14 cellular contexts compared by ENCODE assay signal in the genomic region with DNA sequence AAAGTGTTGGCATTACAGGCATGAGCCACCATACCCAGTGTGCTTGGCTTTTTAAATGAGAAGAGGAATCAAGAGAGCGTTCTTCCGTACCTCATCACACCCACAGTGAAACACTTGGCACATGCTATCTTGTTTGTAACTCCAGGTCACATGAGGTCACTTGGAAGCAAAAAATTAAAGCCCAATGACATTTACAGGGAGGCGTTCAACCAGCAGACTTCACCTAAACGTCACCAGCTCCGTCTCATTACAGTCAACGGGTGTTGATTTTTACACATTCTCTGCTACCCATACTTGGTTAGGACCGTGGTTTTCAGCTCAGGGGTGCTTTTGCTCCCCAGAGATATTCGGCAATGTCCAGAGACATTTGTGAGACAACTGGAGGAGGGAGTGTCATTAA.
DNase-seq lines count a peak whose midpoint lies in the region; ATAC-seq and TF ChIP-seq lines count a peak whose summit lies in the region.
"Had no signal": no experiment of that assay in that cellular context is flagged by ENCODE, and none has a peak within 500 bp of the region (broad histone marks: within the 10 kb centered on the region; RNA-seq: fewer than 3 reads in every experiment).

No MANE protein-coding gene starts in this region.

- no peak for ATAC-seq in CD4-positive, alpha-beta T cell (ENCODE audit: poor library complexity)
- ATAC-seq in activated naive CD8-positive, alpha-beta T cell treated with anti-CD3 and anti-CD28 coated beads, Interleukin-2, amount 50 U/mL, for 24 hours: no peak
- peak; percentile 56 for ATAC-seq in naive thymus-derived CD4-positive, alpha-beta T cell
- ATAC-seq in GM21381 (IDR thresholded peaks at IDR 0.05; ENCODE audit: unreplicated experiment): no peak
- no peak for ATAC-seq in HG03469 (IDR thresholded peaks at IDR 0.05; ENCODE audit: unreplicated experiment)
- no peak for ATAC-seq in omental fat pad (ENCODE audit: low FRiP score)

- no peaks in the 10 kb centered on the region for H3K36me3 ChIP-seq in MM.1S (replicated peaks; ENCODE audit: insufficient read depth, low read length)
- H3K36me3 ChIP-seq in naive thymus-derived CD4-positive, alpha-beta T cell (ENCODE audit: control insufficient read depth in 2 of 3, insufficient read depth in 3 of 3, low read length in 3 of 3): no peaks in the 10 kb centered on the region
- H3K36me3 ChIP-seq: heart left ventricle had no signal

- 0 out of 2 replicates have a peak overlapping the region, but pooled peaks have one; percentile 34 for H3K9ac ChIP-seq in MM.1S (ENCODE audit: low read length)

- peaks cover 88% of the 10 kb centered on the region for H3K4me1 Mint-ChIP-seq in CD4-positive, alpha-beta T cell (ENCODE audit: low read depth)
- H3K4me1 Mint-ChIP-seq in activated naive CD8-positive, alpha-beta T cell treated with anti-CD3 and anti-CD28 coated beads, Interleukin-2, amount 50 U/mL, for 24 hours: peaks cover 80% of the 10 kb centered on the region
- H3K4me1 Mint-ChIP-seq in naive thymus-derived CD4-positive, alpha-beta T cell: peaks cover 61 to 96% (median 84%) of the 10 kb centered on the region in 7 donors

- POLR2A ChIA-PET in CD4-positive, alpha-beta T cell (lab: Charles Lee): interaction anchor here (1.1 to 3.3 kb wide), 3 partner anchors 20 to 26 kb away, joined by 4 to 21 read pairs (median 6); no protein-coding TSS in a partner anchor
- POLR2A ChIA-PET in naive thymus-derived CD4-positive, alpha-beta T cell (lab: Charles Lee): interaction anchor here (0.6 to 2.3 kb wide), 5 partner anchors 22 to 120 kb away, joined by 3 to 22 read pairs (median 3); no protein-coding TSS in a partner anchor

- CTCF ChIA-PET in CD4-positive, alpha-beta T cell (lab: Charles Lee): no interaction called here
- CTCF ChIA-PET in naive thymus-derived CD4-positive, alpha-beta T cell (lab: Charles Lee): interaction anchor here (0.6 to 1.9 kb wide), 3 partner anchors 16 to 111 kb away, joined by 3 to 9 read pairs (median 5); no protein-coding TSS in a partner anchor

- H3K9me3 Mint-ChIP-seq in CD4-positive, alpha-beta T cell: no peaks in the 10 kb centered on the region
- no peaks in the 10 kb centered on the region for H3K9me3 Mint-ChIP-seq in activated naive CD8-positive, alpha-beta T cell treated with anti-CD3 and anti-CD28 coated beads, Interleukin-2, amount 50 U/mL, for 24 hours
- peaks cover 0 to 1% (median 0%) of the 10 kb centered on the region in 11 donors for H3K9me3 Mint-ChIP-seq in naive thymus-derived CD4-positive, alpha-beta T cell

- H3K4me3 Mint-ChIP-seq in CD4-positive, alpha-beta T cell: peak overlapping the region; percentile 31
- peak overlapping the region; percentile 22 for H3K4me3 Mint-ChIP-seq in activated naive CD8-positive, alpha-beta T cell treated with anti-CD3 and anti-CD28 coated beads, Interleukin-2, amount 50 U/mL, for 24 hours
- peak overlapping the region; percentile 20 to 83 (median 72) for H3K4me3 Mint-ChIP-seq in naive thymus-derived CD4-positive, alpha-beta T cell

- no peak for DNase-seq in CD4-positive, alpha-beta T cell
- DNase-seq in MM.1S (no peak), omental fat pad (ENCODE audit: low spot score) (no peak), NCI-H526 (lab: John Stamatoyannopoulos, UW) (no peak)
- DNase-seq in activated naive CD8-positive, alpha-beta T cell treated with anti-CD3 and anti-CD28 coated beads, Interleukin-2, amount 50 U/mL, for 24 hours: no peak
- no peak for DNase-seq in naive thymus-derived CD4-positive, alpha-beta T cell
- DNase-seq: activated CD4-positive, alpha-beta T cell treated with anti-CD3 and anti-CD28 coated beads, Interleukin-2, amount 50 U/mL, for 4 hours; Caco-2; heart left ventricle; NCI-H1436; SW 1271 had no signal

- peaks cover 69% of the 10 kb centered on the region for H3K4me1 ChIP-seq in MM.1S (ENCODE audit: low read length)
- H3K4me1 ChIP-seq in naive thymus-derived CD4-positive, alpha-beta T cell (ENCODE audit: control insufficient read depth in 2 of 2, insufficient read depth in 2 of 2, low read length in 2 of 2): peaks cover 51 to 71% of the 10 kb centered on the region in 2 donors
- H3K4me1 ChIP-seq: Caco-2 had no signal

- no peaks in the 10 kb centered on the region for H3K36me3 Mint-ChIP-seq in CD4-positive, alpha-beta T cell (ENCODE audit: low read depth)
- H3K36me3 Mint-ChIP-seq in activated naive CD8-positive, alpha-beta T cell treated with anti-CD3 and anti-CD28 coated beads, Interleukin-2, amount 50 U/mL, for 24 hours (ENCODE audit: low read depth): peaks cover 3% of the 10 kb centered on the region
- peaks cover 0 to 42% (median 4%) of the 10 kb centered on the region in 5 donors for H3K36me3 Mint-ChIP-seq in naive thymus-derived CD4-positive, alpha-beta T cell

- no peaks in the 10 kb centered on the region for H3K9me3 ChIP-seq in CD4-positive, alpha-beta T cell (ENCODE audit: control insufficient read depth, low read length)
- H3K9me3 ChIP-seq in MM.1S (replicated peaks; ENCODE audit: insufficient read depth, low read length): no peaks in the 10 kb centered on the region
- H3K9me3 ChIP-seq in naive thymus-derived CD4-positive, alpha-beta T cell (ENCODE audit: control insufficient read depth in 2 of 3, low read length in 3 of 3): no peaks in the 10 kb centered on the region
- H3K9me3 ChIP-seq: Caco-2, heart left ventricle had no signal

- H3K27me3 ChIP-seq in CD4-positive, alpha-beta T cell (ENCODE audit: control insufficient read depth, insufficient read depth, low read length): no peaks in the 10 kb centered on the region
- no peaks in the 10 kb centered on the region for H3K27me3 ChIP-seq in MM.1S (replicated peaks; ENCODE audit: insufficient read depth, low read length)
- H3K27me3 ChIP-seq in naive thymus-derived CD4-positive, alpha-beta T cell (ENCODE audit: control insufficient read depth in 2 of 2, insufficient read depth in 2 of 2, low read length in 2 of 2): no peaks in the 10 kb centered on the region
- H3K27me3 ChIP-seq: heart left ventricle had no signal

- H3K4me2 ChIP-seq in MM.1S (ENCODE audit: low read depth, low read length): peak overlapping the region; percentile 22; the same call in 1 of the 2 replicates

- H3K9me2 ChIP-seq in MM.1S (replicated peaks; ENCODE audit: insufficient read depth, low read length): no peaks in the 10 kb centered on the region

- H3K27ac Mint-ChIP-seq in CD4-positive, alpha-beta T cell: peak overlapping the region; percentile 86
- peak overlapping the region; percentile 68 for H3K27ac Mint-ChIP-seq in activated naive CD8-positive, alpha-beta T cell treated with anti-CD3 and anti-CD28 coated beads, Interleukin-2, amount 50 U/mL, for 24 hours
- H3K27ac Mint-ChIP-seq in naive thymus-derived CD4-positive, alpha-beta T cell: peak overlapping the region; percentile 32 to 95 (median 90)

- H3K27ac ChIP-seq in CD4-positive, alpha-beta T cell (ENCODE audit: low read depth, low read length): no peak overlapping the region
- H3K27ac ChIP-seq in MM.1S (ENCODE audit: low read length): peak overlapping the region; percentile 86
- no peak overlapping the region for H3K27ac ChIP-seq in naive thymus-derived CD4-positive, alpha-beta T cell (ENCODE audit: low read depth, low read length)

- no peak overlapping the region for H3K4me3 ChIP-seq in MM.1S (ENCODE audit: low read length)
- H3K4me3 ChIP-seq in naive thymus-derived CD4-positive, alpha-beta T cell (ENCODE audit: low read length): no peak overlapping the region
- H3K4me3 ChIP-seq: heart left ventricle, lung had no signal

- no peak overlapping the region for H2AFZ ChIP-seq in MM.1S (ENCODE audit: low read length)

- H3K27me3 Mint-ChIP-seq in CD4-positive, alpha-beta T cell: no peaks in the 10 kb centered on the region
- no peaks in the 10 kb centered on the region for H3K27me3 Mint-ChIP-seq in activated naive CD8-positive, alpha-beta T cell treated with anti-CD3 and anti-CD28 coated beads, Interleukin-2, amount 50 U/mL, for 24 hours
- no peaks in the 10 kb centered on the region for H3K27me3 Mint-ChIP-seq in naive thymus-derived CD4-positive, alpha-beta T cell

- TF ChIP-seq CTCF in CD4-positive, alpha-beta T cell (IDR thresholded peaks at IDR 0.05): no peak
- TF ChIP-seq CTCF in MM.1S (IDR thresholded peaks at IDR 0.05; ENCODE audit: low read length): no peak
- no peak for TF ChIP-seq CTCF in omental fat pad (IDR thresholded peaks at IDR 0.05)

- intact Hi-C loops in CD4-positive, alpha-beta T cell (cut with DNase I, micrococcal nuclease): loop anchor here (1.0 to 5.0 kb wide), 4 partner anchors 16 to 124 kb away; no protein-coding TSS in a partner anchor
- intact Hi-C loops in naive thymus-derived CD4-positive, alpha-beta T cell (cut with micrococcal nuclease): loop anchor here (1.0 to 10.0 kb wide), 6 partner anchors 21 to 125 kb away; no protein-coding TSS in a partner anchor

- H4K20me1 ChIP-seq in MM.1S (ENCODE audit: insufficient read depth, low read length): no peaks in the 10 kb centered on the region

- peaks cover 48% of the 10 kb centered on the region for H3K79me2 ChIP-seq in MM.1S (ENCODE audit: low read length)

- H3F3A ChIP-seq in MM.1S (ENCODE audit: insufficient read depth, low read length): peaks cover 24% of the 10 kb centered on the region
